In genomic region chr19:43668406-43669158, GRCh38 we compare ENCODE assay signal across 1 cellular context.
TF ChIP-seq lines count a peak whose summit lies in the region.

No MANE protein-coding gene starts in this region.

TF ChIP-seq in HepG2, 621 proteins besides CTCF, POLR2A, EP300 and RAD21 (continued from another document and continues in another):
- TF ChIP-seq, protein P1, sequence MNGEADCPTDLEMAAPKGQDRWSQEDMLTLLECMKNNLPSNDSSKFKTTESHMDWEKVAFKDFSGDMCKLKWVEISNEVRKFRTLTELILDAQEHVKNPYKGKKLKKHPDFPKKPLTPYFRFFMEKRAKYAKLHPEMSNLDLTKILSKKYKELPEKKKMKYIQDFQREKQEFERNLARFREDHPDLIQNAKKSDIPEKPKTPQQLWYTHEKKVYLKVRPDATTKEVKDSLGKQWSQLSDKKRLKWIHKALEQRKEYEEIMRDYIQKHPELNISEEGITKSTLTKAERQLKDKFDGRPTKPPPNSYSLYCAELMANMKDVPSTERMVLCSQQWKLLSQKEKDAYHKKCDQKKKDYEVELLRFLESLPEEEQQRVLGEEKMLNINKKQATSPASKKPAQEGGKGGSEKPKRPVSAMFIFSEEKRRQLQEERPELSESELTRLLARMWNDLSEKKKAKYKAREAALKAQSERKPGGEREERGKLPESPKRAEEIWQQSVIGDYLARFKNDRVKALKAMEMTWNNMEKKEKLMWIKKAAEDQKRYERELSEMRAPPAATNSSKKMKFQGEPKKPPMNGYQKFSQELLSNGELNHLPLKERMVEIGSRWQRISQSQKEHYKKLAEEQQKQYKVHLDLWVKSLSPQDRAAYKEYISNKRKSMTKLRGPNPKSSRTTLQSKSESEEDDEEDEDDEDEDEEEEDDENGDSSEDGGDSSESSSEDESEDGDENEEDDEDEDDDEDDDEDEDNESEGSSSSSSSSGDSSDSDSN (CRISPR knock-in tag; IDR thresholded peaks at IDR 0.05), result peak; percentile 29; the same call in 1 of the 2 replicates
- TF ChIP-seq GABPB1 (CRISPR knock-in tag; IDR thresholded peaks at IDR 0.05), result peak; percentile 15; the same call in 1 of the 2 replicates
- peak; percentile 72 for TF ChIP-seq POLR2G (IDR thresholded peaks at IDR 0.05; ENCODE audit: low read depth, low read length)
- TF ChIP-seq PAXIP1 (CRISPR knock-in tag; conservative IDR thresholded peaks at IDR 0.05), result peak; percentile 20; the same call in 1 of the 2 replicates
- peak; percentile 47; the same call in 1 of the 2 replicates for TF ChIP-seq KDM2A (CRISPR knock-in tag; IDR thresholded peaks at IDR 0.05; ENCODE audit: borderline replicate concordance, low read depth)
- 0 out of 2 replicates have a peak, but pooled peaks have one; percentile 12 for TF ChIP-seq CEBPG (CRISPR knock-in tag; IDR thresholded peaks at IDR 0.05)
- 0 out of 2 replicates have a peak, but pooled peaks have one; percentile 15 for TF ChIP-seq TARDBP (CRISPR knock-in tag; IDR thresholded peaks at IDR 0.05)
- TF ChIP-seq ZBTB3 (CRISPR knock-in tag; IDR thresholded peaks at IDR 0.05; ENCODE audit: borderline replicate concordance, low read depth), result no peak
- peak; percentile 80 for TF ChIP-seq ZFX (CRISPR knock-in tag; IDR thresholded peaks at IDR 0.05; ENCODE audit: low read depth)
- 0 out of 2 replicates have a peak, but pooled peaks have one; percentile 2 for TF ChIP-seq CREB1 (IDR thresholded peaks at IDR 0.05)
- no peak; the same call in 1 of the 2 replicates for TF ChIP-seq CREB1 (CRISPR knock-in tag; IDR thresholded peaks at IDR 0.05)
- TF ChIP-seq, protein P2, sequence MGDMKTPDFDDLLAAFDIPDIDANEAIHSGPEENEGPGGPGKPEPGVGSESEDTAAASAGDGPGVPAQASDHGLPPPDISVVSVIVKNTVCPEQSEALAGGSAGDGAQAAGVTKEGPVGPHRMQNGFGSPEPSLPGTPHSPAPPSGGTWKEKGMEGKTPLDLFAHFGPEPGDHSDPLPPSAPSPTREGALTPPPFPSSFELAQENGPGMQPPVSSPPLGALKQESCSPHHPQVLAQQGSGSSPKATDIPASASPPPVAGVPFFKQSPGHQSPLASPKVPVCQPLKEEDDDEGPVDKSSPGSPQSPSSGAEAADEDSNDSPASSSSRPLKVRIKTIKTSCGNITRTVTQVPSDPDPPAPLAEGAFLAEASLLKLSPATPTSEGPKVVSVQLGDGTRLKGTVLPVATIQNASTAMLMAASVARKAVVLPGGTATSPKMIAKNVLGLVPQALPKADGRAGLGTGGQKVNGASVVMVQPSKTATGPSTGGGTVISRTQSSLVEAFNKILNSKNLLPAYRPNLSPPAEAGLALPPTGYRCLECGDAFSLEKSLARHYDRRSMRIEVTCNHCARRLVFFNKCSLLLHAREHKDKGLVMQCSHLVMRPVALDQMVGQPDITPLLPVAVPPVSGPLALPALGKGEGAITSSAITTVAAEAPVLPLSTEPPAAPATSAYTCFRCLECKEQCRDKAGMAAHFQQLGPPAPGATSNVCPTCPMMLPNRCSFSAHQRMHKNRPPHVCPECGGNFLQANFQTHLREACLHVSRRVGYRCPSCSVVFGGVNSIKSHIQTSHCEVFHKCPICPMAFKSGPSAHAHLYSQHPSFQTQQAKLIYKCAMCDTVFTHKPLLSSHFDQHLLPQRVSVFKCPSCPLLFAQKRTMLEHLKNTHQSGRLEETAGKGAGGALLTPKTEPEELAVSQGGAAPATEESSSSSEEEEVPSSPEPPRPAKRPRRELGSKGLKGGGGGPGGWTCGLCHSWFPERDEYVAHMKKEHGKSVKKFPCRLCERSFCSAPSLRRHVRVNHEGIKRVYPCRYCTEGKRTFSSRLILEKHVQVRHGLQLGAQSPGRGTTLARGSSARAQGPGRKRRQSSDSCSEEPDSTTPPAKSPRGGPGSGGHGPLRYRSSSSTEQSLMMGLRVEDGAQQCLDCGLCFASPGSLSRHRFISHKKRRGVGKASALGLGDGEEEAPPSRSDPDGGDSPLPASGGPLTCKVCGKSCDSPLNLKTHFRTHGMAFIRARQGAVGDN (CRISPR knock-in tag; IDR thresholded peaks at IDR 0.05), result peak; percentile 56
- TF ChIP-seq PHF21A (CRISPR knock-in tag; IDR thresholded peaks at IDR 0.05), result peak; percentile 27; the same call in 1 of the 2 replicates
- TF ChIP-seq ZNF234 (CRISPR knock-in tag; conservative IDR thresholded peaks at IDR 0.05), result no peak
- no peak; the same call in 1 of the 2 replicates for TF ChIP-seq SOX5 (CRISPR knock-in tag; IDR thresholded peaks at IDR 0.05; ENCODE audit: borderline replicate concordance)
- TF ChIP-seq ELF3 (CRISPR knock-in tag; IDR thresholded peaks at IDR 0.05), result peak; percentile 54; the same call in 1 of the 2 replicates
- no peak for TF ChIP-seq ZNF564 (CRISPR knock-in tag; IDR thresholded peaks at IDR 0.05)
- no peak for TF ChIP-seq HNRNPUL1 (IDR thresholded peaks at IDR 0.05; ENCODE audit: low read depth, low read length)
- no peak for TF ChIP-seq ZNF574 (CRISPR knock-in tag; IDR thresholded peaks at IDR 0.05)
- TF ChIP-seq ZNF7 (CRISPR knock-in tag; IDR thresholded peaks at IDR 0.05), result no peak
- TF ChIP-seq MZF1 (CRISPR knock-in tag; IDR thresholded peaks at IDR 0.05; ENCODE audit: borderline replicate concordance), result no peak
- peak; percentile 78; the same call in 1 of the 2 replicates for TF ChIP-seq MAZ (IDR thresholded peaks at IDR 0.05; ENCODE audit: borderline replicate concordance, low read depth, low read length)
- TF ChIP-seq MAZ (CRISPR knock-in tag; IDR thresholded peaks at IDR 0.05; ENCODE audit: low read depth), result no peak
- no peak for TF ChIP-seq IRX3 (CRISPR knock-in tag; IDR thresholded peaks at IDR 0.05; ENCODE audit: borderline replicate concordance, low read depth)
- peak; percentile 14; the same call in 1 of the 2 replicates for TF ChIP-seq HNF1B (CRISPR knock-in tag; IDR thresholded peaks at IDR 0.05)
- peak; percentile 12; the same call in 1 of the 3 replicates for TF ChIP-seq MXI1 (IDR thresholded peaks at IDR 0.05; ENCODE audit: borderline replicate concordance, low read depth, low read length)
- no peak for TF ChIP-seq RARA (CRISPR knock-in tag; IDR thresholded peaks at IDR 0.05)
- TF ChIP-seq, protein P3, sequence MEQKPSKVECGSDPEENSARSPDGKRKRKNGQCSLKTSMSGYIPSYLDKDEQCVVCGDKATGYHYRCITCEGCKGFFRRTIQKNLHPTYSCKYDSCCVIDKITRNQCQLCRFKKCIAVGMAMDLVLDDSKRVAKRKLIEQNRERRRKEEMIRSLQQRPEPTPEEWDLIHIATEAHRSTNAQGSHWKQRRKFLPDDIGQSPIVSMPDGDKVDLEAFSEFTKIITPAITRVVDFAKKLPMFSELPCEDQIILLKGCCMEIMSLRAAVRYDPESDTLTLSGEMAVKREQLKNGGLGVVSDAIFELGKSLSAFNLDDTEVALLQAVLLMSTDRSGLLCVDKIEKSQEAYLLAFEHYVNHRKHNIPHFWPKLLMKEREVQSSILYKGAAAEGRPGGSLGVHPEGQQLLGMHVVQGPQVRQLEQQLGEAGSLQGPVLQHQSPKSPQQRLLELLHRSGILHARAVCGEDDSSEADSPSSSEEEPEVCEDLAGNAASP (CRISPR knock-in tag; IDR thresholded peaks at IDR 0.05; ENCODE audit: borderline replicate concordance), result peak; percentile 48; the same call in 1 of the 2 replicates
- peak; percentile 31; the same call in 1 of the 2 replicates for TF ChIP-seq MYNN (CRISPR knock-in tag; IDR thresholded peaks at IDR 0.05; ENCODE audit: low read depth)
- TF ChIP-seq MAX (IDR thresholded peaks at IDR 0.05), result peak; percentile 11; the same call in 1 of the 2 replicates
- peak; percentile 37 for TF ChIP-seq SAP130 (CRISPR knock-in tag; IDR thresholded peaks at IDR 0.05; ENCODE audit: low read depth)
- TF ChIP-seq NR2C2 (CRISPR knock-in tag; IDR thresholded peaks at IDR 0.05; ENCODE audit: borderline replicate concordance), result peak; percentile 35; the same call in 1 of the 2 replicates
- 0 out of 2 replicates have a peak, but pooled peaks have one; percentile 45 for TF ChIP-seq AHR (CRISPR knock-in tag; IDR thresholded peaks at IDR 0.05)
- TF ChIP-seq SRY (CRISPR knock-in tag; IDR thresholded peaks at IDR 0.05), result no peak
- TF ChIP-seq MTF2 (CRISPR knock-in tag; IDR thresholded peaks at IDR 0.05; ENCODE audit: borderline replicate concordance), result no peak
- TF ChIP-seq, protein P4, sequence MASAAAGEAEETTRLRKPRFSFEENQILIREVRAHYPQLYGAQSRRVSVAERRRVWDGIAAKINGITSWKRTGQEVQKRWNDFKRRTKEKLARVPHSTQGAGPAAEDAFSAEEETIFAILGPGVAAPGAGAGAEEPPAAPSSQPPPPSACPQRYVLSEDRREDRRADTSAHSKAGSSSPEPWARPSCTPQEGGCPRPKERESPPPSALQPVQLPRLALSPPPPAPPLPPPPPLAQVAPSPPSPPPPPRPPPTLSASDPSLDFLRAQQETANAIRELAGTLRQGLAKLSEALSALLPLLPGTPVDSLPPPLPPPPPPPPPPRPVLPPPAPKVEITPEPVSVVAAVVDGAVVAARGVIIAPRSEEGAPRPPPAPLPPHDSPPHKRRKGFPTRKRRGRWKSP (CRISPR knock-in tag; IDR thresholded peaks at IDR 0.05), result 0 out of 2 replicates have a peak, but pooled peaks have one; percentile 60
- TF ChIP-seq, protein P5, sequence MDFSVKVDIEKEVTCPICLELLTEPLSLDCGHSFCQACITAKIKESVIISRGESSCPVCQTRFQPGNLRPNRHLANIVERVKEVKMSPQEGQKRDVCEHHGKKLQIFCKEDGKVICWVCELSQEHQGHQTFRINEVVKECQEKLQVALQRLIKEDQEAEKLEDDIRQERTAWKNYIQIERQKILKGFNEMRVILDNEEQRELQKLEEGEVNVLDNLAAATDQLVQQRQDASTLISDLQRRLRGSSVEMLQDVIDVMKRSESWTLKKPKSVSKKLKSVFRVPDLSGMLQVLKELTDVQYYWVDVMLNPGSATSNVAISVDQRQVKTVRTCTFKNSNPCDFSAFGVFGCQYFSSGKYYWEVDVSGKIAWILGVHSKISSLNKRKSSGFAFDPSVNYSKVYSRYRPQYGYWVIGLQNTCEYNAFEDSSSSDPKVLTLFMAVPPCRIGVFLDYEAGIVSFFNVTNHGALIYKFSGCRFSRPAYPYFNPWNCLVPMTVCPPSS (IDR thresholded peaks at IDR 0.05), result no peak
